Comparison of ENCODE assay signal across 1 cellular context in genomic region chr20:37567331-37567665, GRCh38.
TF ChIP-seq lines count a peak whose summit lies in the region.

No MANE protein-coding gene starts in this region.

TF ChIP-seq in GM23338, 12 proteins besides CTCF, POLR2A, EP300 and RAD21 (continued from another document):
- TF ChIP-seq ZNF462 (CRISPR knock-in tag; IDR thresholded peaks at IDR 0.05): no peak
- no peak for TF ChIP-seq ZNF331 (CRISPR knock-in tag; IDR thresholded peaks at IDR 0.05; ENCODE audit: low read depth)
- TF ChIP-seq REST (IDR thresholded peaks at IDR 0.05; ENCODE audit: unreplicated experiment): no peak
- TF ChIP-seq EZH2phosphoT487 (IDR thresholded peaks at IDR 0.05; ENCODE audit: unreplicated experiment): no peak
